40 cellular contexts compared by ENCODE assay signal in genomic region chr2:72555943-72556342, GRCh38.
"Had no signal": no experiment of that assay in that cellular context is flagged by ENCODE, and none has a peak within 500 bp of the region (broad histone marks: within the 10 kb centered on the region; RNA-seq: fewer than 3 reads in every experiment).

No MANE protein-coding gene starts in this region.

- H3K4me3 ChIP-seq: adrenal gland, ascending aorta, body of pancreas, breast epithelium, cardiac muscle cell had no signal

- H3K27ac ChIP-seq: adrenal gland, ascending aorta, body of pancreas, brain microvascular endothelial cell, breast epithelium, cardiac muscle cell had no signal

- H3K4me1 ChIP-seq: breast epithelium had no signal

- H3K9me3 ChIP-seq: adrenal gland, body of pancreas had no signal

- FAIRE-seq: astrocyte, bronchial epithelial cell had no signal

- H3K27ac Mint-ChIP-seq: activated naive CD4-positive, alpha-beta T cell treated with anti-CD3 and anti-CD28 coated beads for 36 hours; activated naive CD4-positive, alpha-beta T cell treated with anti-CD3 and anti-CD28 coated beads, Interleukin-2, amount 10 ng/mL, durations not matched to agents 7 days and 5 days; activated naive CD4-positive, alpha-beta T cell treated with anti-CD3 and anti-CD28 coated beads, Interleukin-2, amount 50 U/mL, for 24 hours; activated naive CD4-positive, alpha-beta T cell treated with anti-CD3 and anti-CD28 coated beads, Interleukin-2, amount 50 U/mL, for 72 hours; activated naive CD8-positive, alpha-beta T cell; activated naive CD8-positive, alpha-beta T cell treated with anti-CD3 and anti-CD28 coated beads for 36 hours; activated naive CD8-positive, alpha-beta T cell treated with anti-CD3 and anti-CD28 coated beads, Interleukin-2, amount 10 ng/mL, durations not matched to agents 7 days and 5 days; activated naive CD8-positive, alpha-beta T cell treated with anti-CD3 and anti-CD28 coated beads, Interleukin-2, amount 50 U/mL, for 24 hours; activated T-cell treated with anti-CD3 and anti-CD28 coated beads, Interleukin-2, amount 50 U/mL, for 24 hours; activated T-cell treated with anti-CD3 and anti-CD28 coated beads, Interleukin-2, amount 50 U/mL, for 72 hours; activated T-helper 1 cell treated with anti-CD3 and anti-CD28 coated beads, Interleukin-12 subunit alpha, Interleukin-12 subunit beta, Interleukin-2, Interleukin-4 antibody, amounts not matched to agents 30 ng/mL and 10 ng/mL and 1 ng/mL, durations not matched to agents 14 hours and 24 hours and 36 hours; activated T-helper 17 cell treated with anti-CD3 and anti-CD28 coated beads, Interleukin-2, amount 50 U/mL, for 72 hours; activated T-helper 2 cell treated with anti-CD3 and anti-CD28 coated beads, Interferon-gamma antibody, Interleukin-2, Interleukin-4, amounts not matched to agents 10 μg/mL and 5 μg/mL and 100 μg/mL, durations not matched to agents 14 hours and 24 hours and 36 hours; brain had no signal

- H3K9me3 Mint-ChIP-seq: activated naive CD4-positive, alpha-beta T cell treated with anti-CD3 and anti-CD28 coated beads for 36 hours; activated naive CD4-positive, alpha-beta T cell treated with anti-CD3 and anti-CD28 coated beads, Interleukin-2, amount 50 U/mL, for 72 hours; activated T-cell treated with anti-CD3 and anti-CD28 coated beads, Interleukin-2, amount 50 U/mL, for 4 hours; activated T-helper 1 cell treated with anti-CD3 and anti-CD28 coated beads, Interleukin-12 subunit alpha, Interleukin-12 subunit beta, Interleukin-2, Interleukin-4 antibody, amounts not matched to agents 30 ng/mL and 10 ng/mL and 1 ng/mL, durations not matched to agents 14 hours and 24 hours and 36 hours; activated T-helper 17 cell treated with anti-CD3 and anti-CD28 coated beads, Interleukin-2, amount 50 U/mL, for 72 hours; activated T-helper 2 cell treated with anti-CD3 and anti-CD28 coated beads, Interferon-gamma antibody, Interleukin-2, Interleukin-4, amounts not matched to agents 10 μg/mL and 5 μg/mL and 100 μg/mL, durations not matched to agents 14 hours and 24 hours and 36 hours had no signal

- H3K4me3 Mint-ChIP-seq: activated naive CD4-positive, alpha-beta T cell treated with anti-CD3 and anti-CD28 coated beads for 36 hours; activated naive CD4-positive, alpha-beta T cell treated with anti-CD3 and anti-CD28 coated beads, Interleukin-2, amount 10 ng/mL, durations not matched to agents 7 days and 5 days; activated naive CD4-positive, alpha-beta T cell treated with anti-CD3 and anti-CD28 coated beads, Interleukin-2, amount 50 U/mL, for 24 hours; activated naive CD8-positive, alpha-beta T cell; activated naive CD8-positive, alpha-beta T cell treated with anti-CD3 and anti-CD28 coated beads for 36 hours; activated naive CD8-positive, alpha-beta T cell treated with anti-CD3 and anti-CD28 coated beads, Interleukin-2, amount 10 ng/mL, durations not matched to agents 7 days and 5 days; activated naive CD8-positive, alpha-beta T cell treated with anti-CD3 and anti-CD28 coated beads, Interleukin-2, amount 50 U/mL, for 24 hours; activated T-cell treated with anti-CD3 and anti-CD28 coated beads, Interleukin-2, amount 50 U/mL, for 24 hours; activated T-cell treated with anti-CD3 and anti-CD28 coated beads, Interleukin-2, amount 50 U/mL, for 4 hours; activated T-cell treated with anti-CD3 and anti-CD28 coated beads, Interleukin-2, amount 50 U/mL, for 72 hours; activated T-helper 1 cell treated with anti-CD3 and anti-CD28 coated beads, Interleukin-12 subunit alpha, Interleukin-12 subunit beta, Interleukin-2, Interleukin-4 antibody, amounts not matched to agents 30 ng/mL and 10 ng/mL and 1 ng/mL, durations not matched to agents 14 hours and 24 hours and 36 hours; activated T-helper 17 cell treated with anti-CD3 and anti-CD28 coated beads, Interleukin-2, amount 50 U/mL, for 72 hours; brain; central memory CD8-positive, alpha-beta T cell had no signal

- DNase-seq: activated effector memory CD4-positive, alpha-beta T cell treated with anti-CD3 and anti-CD28 coated beads, Interleukin-2, amount 50 U/mL, for 16 hours; activated effector memory CD4-positive, alpha-beta T cell treated with Interleukin-2 at 50 U/mL for 16 hours; activated gamma-delta T cell; activated gamma-delta T cell treated with Interleukin-2 at 50 U/mL for 16 hours; activated naive CD4-positive, alpha-beta T cell; activated naive CD4-positive, alpha-beta T cell treated with anti-CD3 and anti-CD28 coated beads for 36 hours; activated naive CD4-positive, alpha-beta T cell treated with anti-CD3 and anti-CD28 coated beads, Interleukin-2, amount 10 ng/mL, durations not matched to agents 7 days and 5 days; activated naive CD4-positive, alpha-beta T cell treated with anti-CD3 and anti-CD28 coated beads, Interleukin-2, amount 50 U/mL, for 16 hours; activated naive CD4-positive, alpha-beta T cell treated with Interleukin-2 at 50 U/mL for 16 hours; activated naive CD8-positive, alpha-beta T cell treated with anti-CD3 and anti-CD28 coated beads for 36 hours; activated naive CD8-positive, alpha-beta T cell treated with anti-CD3 and anti-CD28 coated beads, Interleukin-2, amount 10 ng/mL, durations not matched to agents 7 days and 5 days; activated naive CD8-positive, alpha-beta T cell treated with anti-CD3 and anti-CD28 coated beads, Interleukin-2, amount 50 U/mL, for 24 hours; activated T-cell treated with anti-CD3 and anti-CD28 coated beads, Interleukin-2, amount 50 U/mL, for 1 hour; activated T-cell treated with anti-CD3 and anti-CD28 coated beads, Interleukin-2, amount 50 U/mL, for 24 hours; activated T-cell treated with anti-CD3 and anti-CD28 coated beads, Interleukin-2, amount 50 U/mL, for 4 hours; activated T-cell treated with anti-CD3 and anti-CD28 coated beads, Interleukin-2, amount 50 U/mL, for 48 hours; activated T-cell treated with anti-CD3 and anti-CD28 coated beads, Interleukin-2, amount 50 U/mL, for 72 hours; adrenal gland; amniotic stem cell; amygdala; anterior cingulate cortex; aorta; body of pancreas; brain microvascular endothelial cell; caudate nucleus; central memory CD4-positive, alpha-beta T cell; cerebellar nuclear complex had no signal

- H3K36me3 ChIP-seq: adrenal gland, brain microvascular endothelial cell, breast epithelium, cardiac muscle cell had no signal

- H3K36me3 Mint-ChIP-seq: activated naive CD4-positive, alpha-beta T cell treated with anti-CD3 and anti-CD28 coated beads, Interleukin-2, amount 10 ng/mL, durations not matched to agents 7 days and 5 days had no signal

- H3K27me3 ChIP-seq: adrenal gland, ascending aorta, body of pancreas, brain microvascular endothelial cell, breast epithelium, cardiac muscle cell had no signal

- ATAC-seq: activated naive CD4-positive, alpha-beta T cell treated with anti-CD3 and anti-CD28 coated beads, Interleukin-2, amount 50 U/mL, for 72 hours; activated naive CD8-positive, alpha-beta T cell treated with anti-CD3 and anti-CD28 coated beads, Interleukin-2, amount 50 U/mL, for 24 hours; activated T-cell treated with anti-CD3 and anti-CD28 coated beads, Interleukin-2, amount 50 U/mL, for 4 hours; activated T-cell treated with anti-CD3 and anti-CD28 coated beads, Interleukin-2, amount 50 U/mL, for 72 hours; activated T-helper 17 cell treated with anti-CD3 and anti-CD28 coated beads, Interleukin-2, amount 50 U/mL, for 72 hours; body of pancreas had no signal

- H3K4me1 Mint-ChIP-seq: activated naive CD4-positive, alpha-beta T cell treated with anti-CD3 and anti-CD28 coated beads, Interleukin-2, amount 50 U/mL, for 24 hours; activated naive CD8-positive, alpha-beta T cell treated with anti-CD3 and anti-CD28 coated beads for 36 hours; activated naive CD8-positive, alpha-beta T cell treated with anti-CD3 and anti-CD28 coated beads, Interleukin-2, amount 50 U/mL, for 24 hours; activated T-helper 17 cell treated with anti-CD3 and anti-CD28 coated beads, Interleukin-2, amount 50 U/mL, for 72 hours; brain had no signal

- H3K27me3 Mint-ChIP-seq: activated naive CD4-positive, alpha-beta T cell treated with anti-CD3 and anti-CD28 coated beads, Interleukin-2, amount 10 ng/mL, durations not matched to agents 7 days and 5 days; activated naive CD4-positive, alpha-beta T cell treated with anti-CD3 and anti-CD28 coated beads, Interleukin-2, amount 50 U/mL, for 24 hours; activated naive CD8-positive, alpha-beta T cell; activated naive CD8-positive, alpha-beta T cell treated with anti-CD3 and anti-CD28 coated beads for 36 hours; activated naive CD8-positive, alpha-beta T cell treated with anti-CD3 and anti-CD28 coated beads, Interleukin-2, amount 10 ng/mL, durations not matched to agents 7 days and 5 days; activated naive CD8-positive, alpha-beta T cell treated with anti-CD3 and anti-CD28 coated beads, Interleukin-2, amount 50 U/mL, for 24 hours; activated T-cell treated with anti-CD3 and anti-CD28 coated beads, Interleukin-2, amount 50 U/mL, for 24 hours; activated T-helper 17 cell treated with anti-CD3 and anti-CD28 coated beads, Interleukin-2, amount 50 U/mL, for 72 hours; brain; central memory CD8-positive, alpha-beta T cell had no signal
